In genomic region chr2:27708666-27709065, GRCh38 we compare ENCODE assay signal across 15 cellular contexts.
"Had no signal": no experiment of that assay in that cellular context is flagged by ENCODE, and none has a peak within 500 bp of the region (broad histone marks: within the 10 kb centered on the region; RNA-seq: fewer than 3 reads in every experiment).

No MANE protein-coding gene starts in this region.

- H3K9me3 ChIP-seq: psoas muscle, transverse colon had no signal

- H3K4me3 ChIP-seq: psoas muscle, transverse colon had no signal

- H3K36me3 ChIP-seq: brain microvascular endothelial cell, transverse colon had no signal

- H3K27me3 ChIP-seq: brain microvascular endothelial cell, transverse colon had no signal

- ATAC-seq: naive thymus-derived CD4-positive, alpha-beta T cell; psoas muscle; T-helper 17 cell had no signal

- DNase-seq: activated B cell treated with CpG ODN at 0.5 μM for 24 hours; activated CD4-positive, alpha-beta T cell treated with anti-CD3 and anti-CD28 coated beads, Interleukin-2, amount 10 ng/mL, durations not matched to agents 7 days and 5 days; activated effector memory CD4-positive, alpha-beta T cell treated with Interleukin-2 at 50 U/mL for 16 hours; brain microvascular endothelial cell; endodermal cell; erythroblast; head of caudate nucleus; islet precursor cell; naive thymus-derived CD4-positive, alpha-beta T cell; psoas muscle; SIG-M5; stimulated activated CD4-positive, alpha-beta T cell treated with anti-CD3 and anti-CD28 coated beads, Interleukin-2, amount 100 ng/mL, for 48 hours; stimulated activated CD8-positive, alpha-beta memory T cell treated with anti-CD3 and anti-CD28 coated beads, Interleukin-4, amount 100 ng/mL, for 48 hours; T-helper 17 cell; transverse colon had no signal

- H3K27ac ChIP-seq: brain microvascular endothelial cell, psoas muscle had no signal
